Comparison of ENCODE assay signal across 14 cellular contexts in genomic region chr11:70436501-70436860, GRCh38. TPM values are rescaled to one million over a fixed set of nuclear protein-coding genes. Genes with fewer than 3 reads are reported as not detected.
A peak's percentile ranks its signal among the peaks of the same experiment; 100 is the strongest.
DNase-seq lines count a peak whose midpoint lies in the region; ATAC-seq, FAIRE-seq and TF ChIP-seq lines count a peak whose summit lies in the region.
"Had no signal": no experiment of that assay in that cellular context is flagged by ENCODE, and none has a peak within 500 bp of the region (broad histone marks: within the 10 kb centered on the region; RNA-seq: fewer than 3 reads in every experiment).

No MANE protein-coding gene starts in this region.

- H3K79me2 ChIP-seq in GM12878 (ENCODE audit: control insufficient read depth, insufficient read depth, low read length), result no peaks in the 10 kb centered on the region

- H3K4me2 ChIP-seq in GM12878 (ENCODE audit: control insufficient read depth, insufficient read depth), result peak overlapping the region; percentile 69; the same call in 1 of the 2 replicates
- H3K4me2 ChIP-seq: A549 had no signal

- no peaks in the 10 kb centered on the region for H3K36me3 ChIP-seq in GM12878 (ENCODE audit: control insufficient read depth in 2 of 2, insufficient read depth in 2 of 2, low read length in 1 of 2)
- H3K36me3 ChIP-seq in kidney (ENCODE audit: control insufficient read depth in 1 of 2, insufficient read depth in 2 of 2, low read length in 2 of 2), result peaks cover 21 to 42% of the 10 kb centered on the region in 2 donors

- TF ChIP-seq EP300 in GM12878 (IDR thresholded peaks at IDR 0.05; ENCODE audit: borderline replicate concordance in 1 of 2, control insufficient read depth in 1 of 2, low read depth in 2 of 2, low read length in 2 of 2), result no peak

- RAD21 ChIA-PET in GM12878 (lab: Charles Lee; ENCODE audit: unreplicated experiment), result no interaction called here

- H3K4me3 ChIP-seq in GM12878 (no peak overlapping the region), kidney (ENCODE audit: low read length in 2 of 2) (no peak overlapping the region)
- H3K4me3 ChIP-seq: A549, HAP-1 had no signal

- 89% methylated on average over 15 of the region's 15 CpGs for WGBS in GM12878 (ENCODE audit: insufficient coverage, insufficient replicate concordance, low lambda C conversion rate, missing lambda C conversion rate)

- H3K4me1 ChIP-seq in GM12878 (ENCODE audit: control insufficient read depth, insufficient read depth, low read length) (peaks cover 20% of the 10 kb centered on the region), kidney (ENCODE audit: control insufficient read depth in 1 of 2, insufficient read depth in 1 of 2, low read depth in 1 of 2, low read length in 2 of 2) (no peaks in the 10 kb centered on the region)
- H3K4me1 ChIP-seq: A549 had no signal

- TF ChIP-seq CTCF in GM12878 (IDR thresholded peaks at IDR 0.05 in 2 of 3, conservative IDR thresholded peaks at IDR 0.05 in 1 of 3; ENCODE audit: control insufficient read depth in 2 of 3, extremely low read depth in 1 of 3, insufficient read depth in 1 of 3, low read depth in 3 of 3, low read length in 3 of 3), result no peak
- no peak for TF ChIP-seq CTCF in Calu3 (IDR thresholded peaks at IDR 0.05; ENCODE audit: unreplicated experiment)
- TF ChIP-seq CTCF in kidney (IDR thresholded peaks at IDR 0.05; ENCODE audit: borderline replicate concordance, extremely low read depth, insufficient read depth), result no peak

- in situ Hi-C loops in GM12878 (cut with MboI), result no loop called here

- no peaks in the 10 kb centered on the region for H3K4me1 Mint-ChIP-seq in Calu3 (ENCODE audit: low read depth, unreplicated experiment)
- H3K4me1 Mint-ChIP-seq: CD4-positive, CD25-positive, alpha-beta regulatory T cell had no signal

- SMC1A ChIA-PET in GM12878 (lab: Charles Lee; ENCODE audit: uncharacterized antibody, unreplicated experiment), result no interaction called here

- no TSS peak for BruUV-seq in GM12878 (replicated peaks; lab: Mats Ljungman, UMichigan)
- BruUV-seq in Calu3 (replicated peaks; lab: Mats Ljungman, UMichigan), result no TSS peak

- TF ChIP-seq POLR2A in GM12891 (IDR thresholded peaks at IDR 0.05; ENCODE audit: low read depth, low read length) (no peak), GM12878 (IDR thresholded peaks at IDR 0.05; ENCODE audit: low read depth, low read length) (no peak)

- no peaks in the 10 kb centered on the region for H3K27me3 ChIP-seq in GM12878 (replicated peaks in 1 of 2; ENCODE audit: control insufficient read depth in 2 of 2, insufficient read depth in 2 of 2, low read length in 1 of 2)

- ATAC-seq in GM12878, result no peak
- ATAC-seq in GM18520 (IDR thresholded peaks at IDR 0.05; ENCODE audit: unreplicated experiment), result no peak
- ATAC-seq: A549 had no signal

- H3K9me3 ChIP-seq in GM12878 (replicated peaks; ENCODE audit: control insufficient read depth, insufficient read depth, low read length) (no peaks in the 10 kb centered on the region; the same call in 2 of the 3 replicates), kidney (ENCODE audit: control insufficient read depth in 1 of 2, low read length in 2 of 2) (no peaks in the 10 kb centered on the region)
- H3K9me3 ChIP-seq: A549, HAP-1 had no signal

- TF ChIP-seq RAD21 in GM12878 (IDR thresholded peaks at IDR 0.05; ENCODE audit: insufficient read depth, low read depth, low read length), result no peak

- CTCF ChIA-PET in GM12878 (lab: Yijun Ruan, JAX) (no interaction called here), Calu3 (lab: Charles Lee) (no interaction called here)

- DNase-seq in GM12891 (ENCODE audit: insufficient read length, low spot score) (no peak), GM12878 (ENCODE audit: low read depth, low spot score) (no peak), posterior vena cava (ENCODE audit: low spot score) (peak; percentile 53), Calu3 (no peak), NCI-H2107 treated with DMSO at 0.1 percent for 48 hours (lab: John Stamatoyannopoulos, UW; ENCODE audit: unreplicated experiment) (no peak), kidney (no peak)
- DNase-seq: CD4-positive, CD25-positive, alpha-beta regulatory T cell; DMS 273 treated with DMSO at 0.1 percent for 48 hours had no signal

- no peak overlapping the region for H2AFZ ChIP-seq in GM12878 (ENCODE audit: control insufficient read depth, low read depth, low read length)

- H3K27me3 Mint-ChIP-seq in Calu3 (ENCODE audit: unreplicated experiment), result no peaks in the 10 kb centered on the region
- H3K27me3 Mint-ChIP-seq: CD4-positive, CD25-positive, alpha-beta regulatory T cell had no signal

- no peak overlapping the region; the same call in 1 of the 2 replicates for H3K27ac ChIP-seq in GM12878 (ENCODE audit: control insufficient read depth, insufficient read depth)
- H3K27ac ChIP-seq in kidney (ENCODE audit: low read depth in 2 of 2, low read length in 2 of 2), result no peak overlapping the region
- H3K27ac ChIP-seq: A549 had no signal

- H4K20me1 ChIP-seq in GM12878 (ENCODE audit: control insufficient read depth, insufficient read depth), result no peaks in the 10 kb centered on the region

- peaks cover 84% of the 10 kb centered on the region for H3K36me3 Mint-ChIP-seq in Calu3 (ENCODE audit: insufficient read depth, unreplicated experiment)
- H3K36me3 Mint-ChIP-seq: CD4-positive, CD25-positive, alpha-beta regulatory T cell; IgD-negative memory B cell had no signal

- FAIRE-seq in GM12891 (lab: Jason Lieb, UNC), result peak; percentile 40
- no peak for FAIRE-seq in GM12878 (lab: Jason Lieb, UNC)
- no peak for FAIRE-seq in kidney (lab: Jason Lieb, UNC)
- FAIRE-seq: A549, GM19239, H1 had no signal

- H3K4me3 Mint-ChIP-seq in Calu3 (ENCODE audit: low read depth, unreplicated experiment), result no peak overlapping the region
- H3K4me3 Mint-ChIP-seq: CD4-positive, CD25-positive, alpha-beta regulatory T cell had no signal

- POLR2A ChIA-PET in GM12878 (lab: Charles Lee), result no interaction called here

- H3K9ac ChIP-seq in GM12878 (ENCODE audit: control insufficient read depth, insufficient read depth, low read length) (no peak overlapping the region), kidney (ENCODE audit: low read length in 2 of 2) (no peak overlapping the region)

- no peaks in the 10 kb centered on the region for H3K9me3 Mint-ChIP-seq in Calu3 (ENCODE audit: low read depth, unreplicated experiment)
- H3K9me3 Mint-ChIP-seq: CD4-positive, CD25-positive, alpha-beta regulatory T cell had no signal

- no peak overlapping the region for H3K27ac Mint-ChIP-seq in Calu3 (ENCODE audit: unreplicated experiment)
- H3K27ac Mint-ChIP-seq: CD4-positive, CD25-positive, alpha-beta regulatory T cell; IgD-negative memory B cell had no signal

- intact Hi-C loops in GM12878 (cut with micrococcal nuclease; ENCODE audit: unreplicated experiment) (no loop called here), posterior vena cava (cut with DNase I) (no loop called here), Calu3 (cut with micrococcal nuclease; ENCODE audit: unreplicated experiment) (no loop called here), kidney (cut with DNase I) (no loop called here)

TF ChIP-seq in GM12891, 5 proteins besides CTCF, POLR2A, EP300 and RAD21:
- TF ChIP-seq POU2F2 (IDR thresholded peaks at IDR 0.05; ENCODE audit: low read depth, low read length) (no peak), PAX5 (IDR thresholded peaks at IDR 0.05; ENCODE audit: insufficient read depth, low read length, severe bottlenecking) (no peak), SPI1 (IDR thresholded peaks at IDR 0.05; ENCODE audit: low read depth, low read length) (no peak), POLR2AphosphoS5 (IDR thresholded peaks at IDR 0.05; ENCODE audit: low read depth, low read length) (no peak), TAF1 (IDR thresholded peaks at IDR 0.05; ENCODE audit: low read depth, low read length) (no peak)

TF ChIP-seq in GM12878, 131 proteins besides CTCF, POLR2A, EP300 and RAD21 (continues in another document):
- TF ChIP-seq NKRF (conservative IDR thresholded peaks at IDR 0.05) (no peak), TCF7 (IDR thresholded peaks at IDR 0.05; ENCODE audit: borderline replicate concordance) (no peak), MTA2 (IDR thresholded peaks at IDR 0.05; ENCODE audit: low read depth) (no peak)

RNA-seq across cellular contexts. Expression of gene CTTN, which starts 38.2 kb away (rescaled TPM):
- polyA plus RNA-seq in GM12891 (2012; ENCODE audit: low read depth, missing spikeins), result 27.9 TPM
- 360 and 399 TPM in 2 replicates for total RNA-seq in GM12878 (2013; cell fraction: nucleolus; rRNA removed)
- total RNA-seq in GM12878 (2014; rRNA removed) (10.8 and 11.0 TPM in 2 replicates), GM12878 (2014; rRNA removed; fragmentation: Illumina TruSeq; extraction: Trizol) (9.3 and 10.0 TPM in 2 replicates), GM12878 (2021) (12.5 and 14.3 TPM in 2 replicates), posterior vena cava (100 to 1,000 TPM; 192 to 195 TPM), Calu3 (2022) (448 and 498 TPM in 2 replicates), kidney (316 TPM)
- 11.8 TPM for polyA plus RNA-seq in GM12878 (2011; ENCODE audit: low read depth)
- polyA plus RNA-seq in GM12878 (2011; rRNA removed) (37.8 and 37.9 TPM in 2 replicates), GM12878 (2014; fragmentation: Illumina TruSeq; extraction: Trizol) (8.7 and 12.5 TPM in 2 replicates), GM12878 (2014; fragmentation: Nextera tagmentation; extraction: Ambion mirVana) (1 to 10 TPM; 1.1 to 1.4 TPM), GM12878 (2014; rRNA removed) (11.8 and 12.6 TPM in 2 replicates), GM12878 (2016; fragmentation: Nextera tagmentation; extraction: Ambion mirVana) (10 to 100 TPM; 16.8 to 18.1 TPM), kidney (ENCODE audit: insufficient read depth, low read depth, low replicate concordance) (84.9 TPM)
- polyA plus RNA-seq in GM12878 (2011; cell fraction: cytosol; rRNA removed), result 28.5 and 29.7 TPM in 2 replicates
- 203 and 245 TPM in 2 replicates for polyA plus RNA-seq in GM12878 (2011; cell fraction: nucleus; rRNA removed)
- 20.7 and 24.8 TPM in 2 replicates for polyA plus RNA-seq in GM12878 (2012)
- 49.3 and 55.4 TPM in 2 replicates for polyA minus RNA-seq in GM12878 (2011; rRNA and poly(A)+ RNA removed)
- 17.2 and 19.4 TPM in 2 replicates for polyA minus RNA-seq in GM12878 (2011; cell fraction: cytosol; rRNA and poly(A)+ RNA removed)
- 57.9 and 82.0 TPM in 2 replicates for polyA minus RNA-seq in GM12878 (2011; cell fraction: nucleus; rRNA and poly(A)+ RNA removed)
